In genomic region chr2:128153786-128154185, GRCh38 we compare ENCODE assay signal across 21 cellular contexts.
"Had no signal": no experiment of that assay in that cellular context is flagged by ENCODE, and none has a peak within 500 bp of the region (broad histone marks: within the 10 kb centered on the region; RNA-seq: fewer than 3 reads in every experiment).

No MANE protein-coding gene starts in this region.

- H3K27ac Mint-ChIP-seq: activated CD4-positive, alpha-beta memory T cell treated with anti-CD3 and anti-CD28 coated beads, Interleukin-2, amount 10 ng/mL, durations not matched to agents 7 days and 5 days; activated naive CD4-positive, alpha-beta T cell treated with anti-CD3 and anti-CD28 coated beads, Interleukin-2, amount 50 U/mL, for 72 hours; activated naive CD8-positive, alpha-beta T cell treated with anti-CD3 and anti-CD28 coated beads, Interleukin-2, amount 50 U/mL, for 24 hours had no signal

- H3K9me3 ChIP-seq: ascending aorta, body of pancreas, MG63, Peyer's patch had no signal

- H3K4me3 Mint-ChIP-seq: activated CD4-positive, alpha-beta memory T cell treated with anti-CD3 and anti-CD28 coated beads, Interleukin-2, amount 10 ng/mL, durations not matched to agents 7 days and 5 days; activated naive CD8-positive, alpha-beta T cell treated with anti-CD3 and anti-CD28 coated beads, Interleukin-2, amount 50 U/mL, for 24 hours had no signal

- H3K27me3 Mint-ChIP-seq: activated CD4-positive, alpha-beta memory T cell treated with anti-CD3 and anti-CD28 coated beads, Interleukin-2, amount 10 ng/mL, durations not matched to agents 7 days and 5 days; activated naive CD8-positive, alpha-beta T cell treated with anti-CD3 and anti-CD28 coated beads, Interleukin-2, amount 50 U/mL, for 24 hours had no signal

- H3K9me3 Mint-ChIP-seq: activated CD4-positive, alpha-beta memory T cell treated with anti-CD3 and anti-CD28 coated beads, Interleukin-2, amount 10 ng/mL, durations not matched to agents 7 days and 5 days; activated naive CD4-positive, alpha-beta T cell treated with anti-CD3 and anti-CD28 coated beads, Interleukin-2, amount 50 U/mL, for 72 hours; activated naive CD8-positive, alpha-beta T cell treated with anti-CD3 and anti-CD28 coated beads, Interleukin-2, amount 50 U/mL, for 24 hours had no signal

- H3K27me3 ChIP-seq: ascending aorta, body of pancreas, MG63, Peyer's patch had no signal

- DNase-seq: activated CD4-positive, alpha-beta memory T cell treated with anti-CD3 and anti-CD28 coated beads, Interleukin-2, amount 10 ng/mL, durations not matched to agents 7 days and 5 days; activated CD4-positive, alpha-beta T cell treated with anti-CD3 and anti-CD28 coated beads, Interleukin-2, amount 50 U/mL, for 1 hour; activated CD4-positive, CD25-positive, alpha-beta regulatory T cell; activated naive CD8-positive, alpha-beta T cell treated with anti-CD3 and anti-CD28 coated beads, Interleukin-2, amount 50 U/mL, for 24 hours; amniotic stem cell; body of pancreas; MG63; NCI-H1105; NCI-H1436; NCI-H1694 treated with DMSO at 0.1 percent for 48 hours; NCI-H2029 treated with DMSO at 0.1 percent for 48 hours; NCI-H510A treated with DMSO at 0.1 percent for 48 hours; Peyer's patch; SHP77 treated with DMSO at 0.1 percent for 48 hours; T-helper 2 cell; T1000 had no signal

- ATAC-seq: activated naive CD4-positive, alpha-beta T cell treated with anti-CD3 and anti-CD28 coated beads, Interleukin-2, amount 50 U/mL, for 72 hours; activated naive CD8-positive, alpha-beta T cell treated with anti-CD3 and anti-CD28 coated beads, Interleukin-2, amount 50 U/mL, for 24 hours; body of pancreas had no signal

- H3K4me1 ChIP-seq: ascending aorta, Peyer's patch had no signal

- H3K4me1 Mint-ChIP-seq: activated CD4-positive, alpha-beta memory T cell treated with anti-CD3 and anti-CD28 coated beads, Interleukin-2, amount 10 ng/mL, durations not matched to agents 7 days and 5 days; activated naive CD8-positive, alpha-beta T cell treated with anti-CD3 and anti-CD28 coated beads, Interleukin-2, amount 50 U/mL, for 24 hours had no signal

- H3K4me3 ChIP-seq: ascending aorta, body of pancreas, MG63, Peyer's patch had no signal

- H3K27ac ChIP-seq: ascending aorta, body of pancreas, KMS-11, Peyer's patch, RWPE1, VCaP had no signal
